8 cellular contexts compared by ENCODE assay signal in genomic region chrX:63349307-63349706, GRCh38. TPM values are rescaled to one million over a fixed set of nuclear protein-coding genes. Genes with fewer than 3 reads are reported as not detected.
DNase-seq lines count a peak whose midpoint lies in the region; ATAC-seq and TF ChIP-seq lines count a peak whose summit lies in the region.

No MANE protein-coding gene starts in this region.

- TF ChIP-seq CTCF in endodermal cell (conservative IDR thresholded peaks at IDR 0.05) (no peak), spleen (IDR thresholded peaks at IDR 0.05 in 8 of 11, conservative IDR thresholded peaks at IDR 0.05 in 3 of 11) (no peak)

- no peaks in the 10 kb centered on the region for H3K4me1 ChIP-seq in NT2/D1 (ENCODE audit: insufficient read depth, insufficient read length)
- no peaks in the 10 kb centered on the region for H3K4me1 ChIP-seq in endodermal cell (ENCODE audit: control insufficient read depth, insufficient read depth, low read length)
- H3K4me1 ChIP-seq in spleen, result peaks cover 0 to 15% (median 8%) of the 10 kb centered on the region in 6 donors

- peak; percentile 16 for DNase-seq in Ammon's horn (ENCODE audit: low spot score)
- DNase-seq in NT2/D1 (ENCODE audit: low read depth, low spot score), result no peak
- no peak for DNase-seq in endodermal cell
- DNase-seq in mucosa of gallbladder (ENCODE audit: low spot score), result no peak
- DNase-seq in spleen, result no peak

- H3K4me3 ChIP-seq in NT2/D1 (ENCODE audit: insufficient read length, low read depth) (peak overlapping the region; percentile 24), endodermal cell (ENCODE audit: low read length) (peak overlapping the region; percentile 86), spleen (peak overlapping the region in 2 of 8 donors; percentile 63 to 76)

- H3K9ac ChIP-seq in NT2/D1 (ENCODE audit: insufficient read length, low read depth) (peak overlapping the region; percentile 38), endodermal cell (ENCODE audit: extremely low read depth, low read length, poor library complexity, severe bottlenecking) (no peak overlapping the region)

- no peaks in the 10 kb centered on the region for H3K36me3 Mint-ChIP-seq in endodermal cell (ENCODE audit: low read depth)

- peaks cover 5% of the 10 kb centered on the region for H3K4me1 Mint-ChIP-seq in endodermal cell

- no peaks in the 10 kb centered on the region for H3K27me3 ChIP-seq in NT2/D1 (ENCODE audit: insufficient read depth, insufficient read length)
- no peaks in the 10 kb centered on the region for H3K27me3 ChIP-seq in endodermal cell (ENCODE audit: control insufficient read depth, insufficient read depth, low read length, poor library complexity, severe bottlenecking)
- H3K27me3 ChIP-seq in spleen (replicated peaks in 1 of 7), result no peaks in the 10 kb centered on the region

- H3K36me3 ChIP-seq in NT2/D1 (ENCODE audit: insufficient read depth, insufficient read length, low read length), result no peaks in the 10 kb centered on the region
- no peaks in the 10 kb centered on the region for H3K36me3 ChIP-seq in endodermal cell (ENCODE audit: control insufficient read depth, insufficient read depth, low read length)
- no peaks in the 10 kb centered on the region for H3K36me3 ChIP-seq in spleen

- intact Hi-C loops in spleen (cut with DNase I; ENCODE audit: low total_unique reads), result no loop called here

- no peak for TF ChIP-seq POLR2A in spleen (IDR thresholded peaks at IDR 0.05)

- H3K9me3 Mint-ChIP-seq in endodermal cell, result peaks cover 36% of the 10 kb centered on the region

- H3K27ac Mint-ChIP-seq in endodermal cell, result no peak overlapping the region

- WGBS in endodermal cell (ENCODE audit: insufficient coverage in 1 of 2, insufficient read length in 1 of 2), 2 experiments, result 29% methylated on average over 2 of the region's 3 CpGs; no CpG with 5 or more reads in 1 of the 2 experiments
- 36 to 55% (median 52%) methylated on average over 3 of the region's 3 CpGs for WGBS in spleen, 5 donors

- H3K4me3 Mint-ChIP-seq in endodermal cell, result peak overlapping the region; percentile 82

- ATAC-seq in GM19395 (IDR thresholded peaks at IDR 0.05; ENCODE audit: unreplicated experiment), result peak; percentile 21
- no peak for ATAC-seq in GM21717 (IDR thresholded peaks at IDR 0.05; ENCODE audit: unreplicated experiment)
- ATAC-seq in HG03342 (IDR thresholded peaks at IDR 0.05; ENCODE audit: unreplicated experiment), result no peak

- H3K9me3 ChIP-seq in NT2/D1 (ENCODE audit: insufficient read depth, low read length) (no peaks in the 10 kb centered on the region), endodermal cell (ENCODE audit: control insufficient read depth, low read length) (no peaks in the 10 kb centered on the region), spleen (no peaks in the 10 kb centered on the region)

- peaks cover 4% of the 10 kb centered on the region for H3K27me3 Mint-ChIP-seq in endodermal cell (ENCODE audit: insufficient read depth)

- H3K27ac ChIP-seq in endodermal cell (ENCODE audit: low read depth, low read length), result no peak overlapping the region
- no peak overlapping the region for H3K27ac ChIP-seq in spleen

RNA-seq across cellular contexts. Expression of gene SPIN4, which starts 1.8 kb away (rescaled TPM):
- 1 to 10 TPM; 5.7 to 6.5 TPM for total RNA-seq in endodermal cell
- polyA plus RNA-seq in endodermal cell (2013, experiment 1 of 2), result 13.4 TPM
- polyA plus RNA-seq in endodermal cell (2013, experiment 2 of 2), result 12.4 TPM
- total RNA-seq in mucosa of gallbladder, result 2.3 TPM
- 1 to 10 TPM; 3.9 to 9.0 (median 6.6) TPM for total RNA-seq in spleen
- 1 to 10 TPM; 1.5 to 2.8 (median 2.4) TPM for polyA plus RNA-seq in spleen
